32 cellular contexts compared by ENCODE assay signal in genomic region chr17:34596897-34597296, GRCh38. TPM values are rescaled to one million over a fixed set of nuclear protein-coding genes. Genes with fewer than 3 reads are reported as not detected.
"Had no signal": no experiment of that assay in that cellular context is flagged by ENCODE, and none has a peak within 500 bp of the region (broad histone marks: within the 10 kb centered on the region; RNA-seq: fewer than 3 reads in every experiment).

No MANE protein-coding gene starts in this region.

- H3K9me3 ChIP-seq: ascending aorta, breast epithelium, colonic mucosa, gastrocnemius medialis, heart right ventricle had no signal

- H3K36me3 Mint-ChIP-seq: activated naive CD4-positive, alpha-beta T cell treated with anti-CD3 and anti-CD28 coated beads, Interleukin-2, amount 50 U/mL, for 24 hours; activated naive CD8-positive, alpha-beta T cell treated with anti-CD3 and anti-CD28 coated beads, Interleukin-2, amount 10 ng/mL, durations not matched to agents 7 days and 5 days; brain had no signal

- H3K27ac Mint-ChIP-seq: activated CD8-positive, alpha-beta T cell treated with anti-CD3 and anti-CD28 coated beads for 36 hours; activated naive CD4-positive, alpha-beta T cell treated with anti-CD3 and anti-CD28 coated beads for 36 hours; activated naive CD4-positive, alpha-beta T cell treated with anti-CD3 and anti-CD28 coated beads, Interleukin-2, amount 50 U/mL, for 24 hours; activated naive CD8-positive, alpha-beta T cell treated with anti-CD3 and anti-CD28 coated beads, Interleukin-2, amount 10 ng/mL, durations not matched to agents 7 days and 5 days; activated T-helper 17 cell treated with anti-CD3 and anti-CD28 coated beads, Interleukin-2, amount 50 U/mL, for 72 hours; T-helper 17 cell; T-helper 2 cell treated with Interferon-gamma antibody and Interleukin-4, amounts not matched to agents 5 μg/mL and 100 μg/mL, for 36 hours had no signal

- H3K4me3 Mint-ChIP-seq: activated CD8-positive, alpha-beta T cell treated with anti-CD3 and anti-CD28 coated beads for 36 hours; activated naive CD4-positive, alpha-beta T cell treated with anti-CD3 and anti-CD28 coated beads for 36 hours; activated naive CD4-positive, alpha-beta T cell treated with anti-CD3 and anti-CD28 coated beads, Interleukin-2, amount 50 U/mL, for 24 hours; activated naive CD8-positive, alpha-beta T cell treated with anti-CD3 and anti-CD28 coated beads, Interleukin-2, amount 10 ng/mL, durations not matched to agents 7 days and 5 days; activated T-cell treated with anti-CD3 and anti-CD28 coated beads, Interleukin-2, amount 50 U/mL, for 4 hours; activated T-helper 17 cell treated with anti-CD3 and anti-CD28 coated beads, Interleukin-2, amount 50 U/mL, for 72 hours; brain; T-helper 17 cell; T-helper 2 cell treated with Interferon-gamma antibody and Interleukin-4, amounts not matched to agents 5 μg/mL and 100 μg/mL, for 36 hours had no signal

- H3K36me3 ChIP-seq: ascending aorta, breast epithelium, cardiac muscle cell, colonic mucosa, gastrocnemius medialis, heart right ventricle, WERI-Rb-1 had no signal

- H3K9me3 Mint-ChIP-seq: activated CD8-positive, alpha-beta T cell treated with anti-CD3 and anti-CD28 coated beads for 36 hours; activated naive CD4-positive, alpha-beta T cell treated with anti-CD3 and anti-CD28 coated beads for 36 hours; activated naive CD4-positive, alpha-beta T cell treated with anti-CD3 and anti-CD28 coated beads, Interleukin-2, amount 50 U/mL, for 24 hours; activated naive CD8-positive, alpha-beta T cell treated with anti-CD3 and anti-CD28 coated beads, Interleukin-2, amount 10 ng/mL, durations not matched to agents 7 days and 5 days; activated T-cell treated with anti-CD3 and anti-CD28 coated beads, Interleukin-2, amount 50 U/mL, for 4 hours; activated T-helper 17 cell treated with anti-CD3 and anti-CD28 coated beads, Interleukin-2, amount 50 U/mL, for 72 hours; brain; T-helper 2 cell treated with Interferon-gamma antibody and Interleukin-4, amounts not matched to agents 5 μg/mL and 100 μg/mL, for 36 hours had no signal

- H3K27ac ChIP-seq: ascending aorta, breast epithelium, cardiac muscle cell, colonic mucosa, foreskin keratinocyte, gastrocnemius medialis, heart right ventricle, hepatocyte, WERI-Rb-1 had no signal

- H3K4me3 ChIP-seq: ascending aorta, breast epithelium, cardiac muscle cell, colonic mucosa, gastrocnemius medialis, heart right ventricle, hepatocyte had no signal

- H3K4me1 ChIP-seq: ascending aorta, breast epithelium, colonic mucosa, foreskin keratinocyte, gastrocnemius medialis, heart right ventricle had no signal

- DNase-seq: activated CD4-positive, alpha-beta T cell treated with anti-CD3 and anti-CD28 coated beads for 48 hours; activated CD4-positive, alpha-beta T cell treated with anti-CD3 and anti-CD28 coated beads, Interleukin-2, amount 50 U/mL, for 1 hour; activated CD4-positive, alpha-beta T cell treated with anti-CD3 and anti-CD28 coated beads, Interleukin-2, amount 50 U/mL, for 48 hours; activated CD4-positive, CD25-positive, alpha-beta regulatory T cell; activated CD8-positive, alpha-beta memory T cell treated with anti-CD3 and anti-CD28 coated beads for 24 hours; activated CD8-positive, alpha-beta T cell treated with anti-CD3 and anti-CD28 coated beads for 36 hours; activated effector memory CD4-positive, alpha-beta T cell treated with anti-CD3 and anti-CD28 coated beads, Interleukin-2, amount 50 U/mL, for 16 hours; activated naive CD4-positive, alpha-beta T cell treated with anti-CD3 and anti-CD28 coated beads for 36 hours; activated naive CD8-positive, alpha-beta T cell treated with anti-CD3 and anti-CD28 coated beads, Interleukin-2, amount 10 ng/mL, durations not matched to agents 7 days and 5 days; activated T-cell treated with anti-CD3 and anti-CD28 coated beads, Interleukin-2, amount 50 U/mL, for 4 hours; central memory CD4-positive, alpha-beta T cell; cerebellar nuclear complex; colonic mucosa; effector CD8-positive, alpha-beta T cell; foreskin keratinocyte; gastrocnemius medialis; heart right ventricle; T-helper 1 cell; T-helper 17 cell; T1000; WERI-Rb-1 had no signal

- H3K4me2 ChIP-seq: hepatocyte had no signal

- ATAC-seq: activated CD8-positive, alpha-beta T cell treated with anti-CD3 and anti-CD28 coated beads for 36 hours; activated T-cell treated with anti-CD3 and anti-CD28 coated beads, Interleukin-2, amount 50 U/mL, for 4 hours; activated T-helper 17 cell treated with anti-CD3 and anti-CD28 coated beads, Interleukin-2, amount 50 U/mL, for 72 hours; esophagus mucosa; foreskin keratinocyte; gastrocnemius medialis; heart right ventricle; T-helper 17 cell had no signal

- H3K27me3 ChIP-seq: ascending aorta, cardiac muscle cell, colonic mucosa, foreskin keratinocyte had no signal

- H3K4me1 Mint-ChIP-seq: activated naive CD4-positive, alpha-beta T cell treated with anti-CD3 and anti-CD28 coated beads, Interleukin-2, amount 50 U/mL, for 24 hours had no signal

RNA-seq across cellular contexts. Expression of gene TMEM132E, which starts 17.5 kb away (rescaled TPM):
- total RNA-seq: activated naive CD4-positive, alpha-beta T cell treated with anti-CD3 and anti-CD28 coated beads for 36 hours; activated T-helper 17 cell treated with anti-CD3 and anti-CD28 coated beads, Interleukin-2, amount 50 U/mL, for 72 hours; ascending aorta; dermis microvascular lymphatic vessel endothelial cell; epithelial cell of proximal tubule; esophagus mucosa; foreskin keratinocyte; gastrocnemius medialis; T-helper 17 cell had no signal
- polyA plus RNA-seq: foreskin keratinocyte had no signal
